ENCODE assay signal across 21 cellular contexts in the genomic region with DNA sequence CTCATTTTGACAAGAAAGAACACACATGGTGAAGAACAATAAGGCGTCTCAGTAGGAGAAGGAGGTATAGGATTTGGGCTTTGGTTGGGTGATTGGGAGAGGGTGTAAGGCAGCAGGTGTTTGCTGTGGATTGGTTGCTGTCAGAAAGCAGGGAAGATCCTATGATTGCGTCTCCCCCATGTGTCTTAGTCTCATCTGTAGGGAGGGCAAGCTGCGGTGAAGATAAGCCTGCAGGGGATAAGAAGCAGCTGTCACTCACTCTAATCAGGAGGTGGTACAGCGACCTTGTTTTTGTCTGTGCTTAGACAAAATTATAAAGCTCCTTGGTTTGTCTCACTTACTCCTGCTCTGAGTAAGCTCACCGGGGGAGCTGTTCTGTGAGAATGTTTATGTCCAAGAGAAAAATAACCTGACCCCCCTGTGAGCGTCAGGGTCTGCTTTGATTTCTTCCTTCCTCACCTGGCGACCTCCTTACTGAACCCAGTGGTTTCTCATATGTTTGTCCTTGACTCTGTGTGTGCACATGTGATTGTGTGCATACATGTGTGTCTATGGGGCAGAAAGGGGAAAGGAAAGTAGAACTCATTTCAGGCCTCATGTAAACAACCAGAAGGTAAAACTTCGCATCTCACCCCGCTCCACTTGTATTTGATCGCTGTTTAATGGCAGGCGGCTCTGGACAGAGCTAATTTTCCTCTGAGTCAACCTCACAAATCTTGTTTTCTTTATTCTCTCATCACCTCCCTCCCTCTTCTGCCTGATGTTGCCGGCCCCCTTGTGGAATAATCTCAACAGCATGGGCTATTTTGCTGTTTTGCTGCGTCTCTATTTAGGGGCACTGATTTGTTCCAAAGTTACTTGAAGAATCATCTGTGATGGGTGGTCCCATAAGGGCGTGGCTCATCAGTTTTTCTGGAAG.
A peak's percentile ranks its signal among the peaks of the same experiment; 100 is the strongest.
DNase-seq lines count a peak whose midpoint lies in the region; ATAC-seq and TF ChIP-seq lines count a peak whose summit lies in the region.
"Had no signal": no experiment of that assay in that cellular context is flagged by ENCODE, and none has a peak within 500 bp of the region (broad histone marks: within the 10 kb centered on the region; RNA-seq: fewer than 3 reads in every experiment).

No MANE protein-coding gene starts in this region.

- H3K4me3 ChIP-seq in endodermal cell (ENCODE audit: low read length): no peak overlapping the region
- H3K4me3 ChIP-seq in smooth muscle cell: no peak overlapping the region
- H3K4me3 ChIP-seq: cardiac muscle cell, lung had no signal

- H3K4me2 ChIP-seq in smooth muscle cell: no peak overlapping the region

- H3K36me3 ChIP-seq in endodermal cell (ENCODE audit: control insufficient read depth, insufficient read depth, low read length) (no peaks in the 10 kb centered on the region), smooth muscle cell (ENCODE audit: low read depth) (no peaks in the 10 kb centered on the region)
- H3K36me3 ChIP-seq: cardiac muscle cell had no signal

- H3K9me3 ChIP-seq in endodermal cell (ENCODE audit: control insufficient read depth, low read length) (no peaks in the 10 kb centered on the region), smooth muscle cell (replicated peaks; ENCODE audit: low read depth) (peaks cover 10% of the 10 kb centered on the region)

- no peak overlapping the region for H3K27ac ChIP-seq in endodermal cell (ENCODE audit: low read depth, low read length)
- no peak overlapping the region for H3K27ac ChIP-seq in smooth muscle cell (ENCODE audit: low read depth)
- H3K27ac ChIP-seq: cardiac muscle cell had no signal

- intact Hi-C loops in activated T-helper 2 cell treated with anti-CD3 and anti-CD28 coated beads, Interferon-gamma antibody, Interleukin-2, Interleukin-4, amounts not matched to agents 10 μg/mL and 5 μg/mL and 100 μg/mL, durations not matched to agents 14 hours and 24 hours and 36 hours (cut with micrococcal nuclease): no loop called here

- peaks cover 6% of the 10 kb centered on the region for H3K27me3 Mint-ChIP-seq in endodermal cell (ENCODE audit: insufficient read depth)
- peaks cover 27% of the 10 kb centered on the region for H3K27me3 Mint-ChIP-seq in activated T-helper 2 cell treated with anti-CD3 and anti-CD28 coated beads, Interferon-gamma antibody, Interleukin-2, Interleukin-4, amounts not matched to agents 10 μg/mL and 5 μg/mL and 100 μg/mL, durations not matched to agents 14 hours and 24 hours and 36 hours (ENCODE audit: low read depth)

- 69 to 75% methylated on average over 10 to 14 of the region's 14 CpGs for WGBS in endodermal cell (ENCODE audit: insufficient coverage in 1 of 2, insufficient read length in 1 of 2), 2 experiments
- 69% methylated on average over 14 of the region's 14 CpGs for whole genome bisulfite sequencing in smooth muscle cell (ENCODE audit: low lambda C conversion rate)

- H3K4me1 ChIP-seq in endodermal cell (ENCODE audit: control insufficient read depth, insufficient read depth, low read length): peaks cover 5% of the 10 kb centered on the region
- H3K4me1 ChIP-seq in smooth muscle cell (ENCODE audit: low read depth): peaks cover 6% of the 10 kb centered on the region

- H2AFZ ChIP-seq in smooth muscle cell (ENCODE audit: low read depth): no peak overlapping the region

- no peak for ATAC-seq in HG03135 (IDR thresholded peaks at IDR 0.05; ENCODE audit: unreplicated experiment)

- H3K27ac Mint-ChIP-seq in endodermal cell: no peak overlapping the region
- no peak overlapping the region for H3K27ac Mint-ChIP-seq in activated T-helper 2 cell treated with anti-CD3 and anti-CD28 coated beads, Interferon-gamma antibody, Interleukin-2, Interleukin-4, amounts not matched to agents 10 μg/mL and 5 μg/mL and 100 μg/mL, durations not matched to agents 14 hours and 24 hours and 36 hours
- H3K27ac Mint-ChIP-seq: activated CD4-positive, alpha-beta memory T cell treated with anti-CD3 and anti-CD28 coated beads, Interleukin-2, amount 10 ng/mL, durations not matched to agents 7 days and 5 days had no signal

- H3K4me1 Mint-ChIP-seq in endodermal cell: peaks cover 22% of the 10 kb centered on the region
- H3K4me1 Mint-ChIP-seq in activated T-helper 2 cell treated with anti-CD3 and anti-CD28 coated beads, Interferon-gamma antibody, Interleukin-2, Interleukin-4, amounts not matched to agents 10 μg/mL and 5 μg/mL and 100 μg/mL, durations not matched to agents 14 hours and 24 hours and 36 hours (ENCODE audit: low read depth): peaks cover 6% of the 10 kb centered on the region

- H3K27me3 ChIP-seq in endodermal cell (ENCODE audit: control insufficient read depth, insufficient read depth, low read length, poor library complexity, severe bottlenecking) (no peaks in the 10 kb centered on the region), smooth muscle cell (ENCODE audit: low read depth) (no peaks in the 10 kb centered on the region)
- H3K27me3 ChIP-seq: cardiac muscle cell had no signal

- H3K9me3 Mint-ChIP-seq in endodermal cell: peaks cover 2% of the 10 kb centered on the region
- peaks cover 12% of the 10 kb centered on the region for H3K9me3 Mint-ChIP-seq in activated T-helper 2 cell treated with anti-CD3 and anti-CD28 coated beads, Interferon-gamma antibody, Interleukin-2, Interleukin-4, amounts not matched to agents 10 μg/mL and 5 μg/mL and 100 μg/mL, durations not matched to agents 14 hours and 24 hours and 36 hours

- H3F3A ChIP-seq in smooth muscle cell (ENCODE audit: low read depth): no peaks in the 10 kb centered on the region

- DNase-seq in NCI-H1417 (lab: John Stamatoyannopoulos, UW) (peak in 2 of 3 experiments; percentile 59 to 77), NCI-H1417 treated with DMSO at 0.1 percent for 48 hours (lab: John Stamatoyannopoulos, UW) (no peak), NCI-H82 treated with DMSO at 0.1 percent for 48 hours (lab: John Stamatoyannopoulos, UW; ENCODE audit: unreplicated experiment) (peak; percentile 84), endodermal cell (peak; percentile 64), smooth muscle cell (lab: John Stamatoyannopoulos, UW; ENCODE audit: unreplicated experiment) (no peak)
- no peak for DNase-seq in activated T-helper 2 cell treated with anti-CD3 and anti-CD28 coated beads, Interferon-gamma antibody, Interleukin-2, Interleukin-4, amounts not matched to agents 10 μg/mL and 5 μg/mL and 100 μg/mL, durations not matched to agents 14 hours and 24 hours and 36 hours (ENCODE audit: low spot score)
- DNase-seq in central memory CD4-positive, alpha-beta T cell: no peak
- DNase-seq: activated CD4-positive, alpha-beta memory T cell treated with anti-CD3 and anti-CD28 coated beads, Interleukin-2, amount 10 ng/mL, durations not matched to agents 7 days and 5 days; activated CD4-positive, CD25-positive, alpha-beta regulatory T cell; C1 segment of cervical spinal cord; dermis blood vessel endothelial cell; GDM1; islet precursor cell; KG1; MV-4-11; NCI-H1930; occipital lobe; stimulated activated CD4-positive, alpha-beta T cell treated with anti-CD3 and anti-CD28 coated beads, Interleukin-12 subunit alpha, Interleukin-12 subunit beta, amount 100 ng/mL, for 4 hours had no signal

- no peak overlapping the region for H3K9ac ChIP-seq in endodermal cell (ENCODE audit: extremely low read depth, low read length, poor library complexity, severe bottlenecking)
- H3K9ac ChIP-seq in smooth muscle cell (ENCODE audit: low read depth): no peak overlapping the region

- no peaks in the 10 kb centered on the region for H3K36me3 Mint-ChIP-seq in endodermal cell (ENCODE audit: low read depth)
- no peaks in the 10 kb centered on the region for H3K36me3 Mint-ChIP-seq in activated T-helper 2 cell treated with anti-CD3 and anti-CD28 coated beads, Interferon-gamma antibody, Interleukin-2, Interleukin-4, amounts not matched to agents 10 μg/mL and 5 μg/mL and 100 μg/mL, durations not matched to agents 14 hours and 24 hours and 36 hours (ENCODE audit: low read depth)

- no peak overlapping the region for H3K4me3 Mint-ChIP-seq in endodermal cell
- H3K4me3 Mint-ChIP-seq in activated T-helper 2 cell treated with anti-CD3 and anti-CD28 coated beads, Interferon-gamma antibody, Interleukin-2, Interleukin-4, amounts not matched to agents 10 μg/mL and 5 μg/mL and 100 μg/mL, durations not matched to agents 14 hours and 24 hours and 36 hours (ENCODE audit: low read depth): no peak overlapping the region
- H3K4me3 Mint-ChIP-seq: activated CD4-positive, alpha-beta memory T cell treated with anti-CD3 and anti-CD28 coated beads, Interleukin-2, amount 10 ng/mL, durations not matched to agents 7 days and 5 days had no signal

- no peak for TF ChIP-seq CTCF in endodermal cell (conservative IDR thresholded peaks at IDR 0.05)
- peak; percentile 10 for TF ChIP-seq CTCF in smooth muscle cell (IDR thresholded peaks at IDR 0.05; ENCODE audit: borderline replicate concordance, insufficient read depth, poor library complexity, severe bottlenecking)

- H4K20me1 ChIP-seq in smooth muscle cell (ENCODE audit: low read depth): no peaks in the 10 kb centered on the region

- H3K79me2 ChIP-seq in smooth muscle cell (ENCODE audit: low read depth): no peaks in the 10 kb centered on the region

Comparison
In these comparisons a context has a peak if more than half of its experiments do, and no peak if none do; other contexts are left out.
1. DNase-seq: peak in NCI-H1417 (2 of 3), NCI-H82 treated with DMSO at 0.1 percent for 48 hours (single experiment) and endodermal cell (single experiment); none in NCI-H1417 treated with DMSO at 0.1 percent for 48 hours (single experiment), smooth muscle cell (single experiment), activated T-helper 2 cell treated with anti-CD3 and anti-CD28 coated beads, Interferon-gamma antibody, Interleukin-2, Interleukin-4, amounts not matched to agents 10 μg/mL and 5 μg/mL and 100 μg/mL, durations not matched to agents 14 hours and 24 hours and 36 hours (single experiment) and central memory CD4-positive, alpha-beta T cell (single experiment).